Comparison of ENCODE assay signal across 3 cellular contexts in genomic region chr1:2595261-2595811, GRCh38.
TF ChIP-seq lines count a peak whose summit lies in the region.

No MANE protein-coding gene starts in this region.

TF ChIP-seq in SK-N-SH, 30 proteins besides CTCF, POLR2A, EP300 and RAD21 (continues in another document):
- TF ChIP-seq TEAD4 (IDR thresholded peaks at IDR 0.05; ENCODE audit: borderline replicate concordance, insufficient read depth): no peak
- no peak for TF ChIP-seq RXRA (IDR thresholded peaks at IDR 0.05; ENCODE audit: borderline replicate concordance, low read depth)
- TF ChIP-seq MEF2A (IDR thresholded peaks at IDR 0.05; ENCODE audit: borderline replicate concordance, low read depth): no peak
- no peak for TF ChIP-seq FOXM1 (IDR thresholded peaks at IDR 0.05; ENCODE audit: low read depth)
- TF ChIP-seq CHD2 (IDR thresholded peaks at IDR 0.05; ENCODE audit: low read length, partially characterized antibody): no peak
- no peak for TF ChIP-seq GATA2 (CRISPR knock-in tag; IDR thresholded peaks at IDR 0.05)
- no peak for TF ChIP-seq PBX3 (IDR thresholded peaks at IDR 0.05)
- TF ChIP-seq MAX (IDR thresholded peaks at IDR 0.05; ENCODE audit: low read depth): no peak
- TF ChIP-seq POLR2AphosphoS5 (IDR thresholded peaks at IDR 0.05; ENCODE audit: low read depth, low read length): no peak
- no peak for TF ChIP-seq JUND (IDR thresholded peaks at IDR 0.05)
- no peak for TF ChIP-seq TCF12 (IDR thresholded peaks at IDR 0.05)
- TF ChIP-seq ELF1 (IDR thresholded peaks at IDR 0.05): no peak
- TF ChIP-seq SMC3 (IDR thresholded peaks at IDR 0.05; ENCODE audit: low read depth, low read length): no peak
- TF ChIP-seq RCOR1 (IDR thresholded peaks at IDR 0.05; ENCODE audit: low read length): no peak
- no peak for TF ChIP-seq REST (IDR thresholded peaks at IDR 0.05; ENCODE audit: low read depth, low read length)
- TF ChIP-seq EZH2phosphoT487 (IDR thresholded peaks at IDR 0.05; ENCODE audit: borderline replicate concordance, low read depth): no peak
- TF ChIP-seq TAF1 (IDR thresholded peaks at IDR 0.05; ENCODE audit: borderline replicate concordance, low read depth, low read length): no peak
- TF ChIP-seq USF1 (IDR thresholded peaks at IDR 0.05; ENCODE audit: borderline replicate concordance, low read depth): no peak
- TF ChIP-seq FOXJ3 (CRISPR knock-in tag; IDR thresholded peaks at IDR 0.05): no peak

TF ChIP-seq in SK-N-SH treated with all-trans-retinoic acid at 6 μM for 48 hours, 23 proteins besides CTCF, POLR2A, EP300 and RAD21:
- TF ChIP-seq ZNF70 (CRISPR knock-in tag; IDR thresholded peaks at IDR 0.05): no peak
- no peak for TF ChIP-seq ARNTL (CRISPR knock-in tag; IDR thresholded peaks at IDR 0.05; ENCODE audit: borderline replicate concordance, low read depth)
- no peak for TF ChIP-seq ESRRG (CRISPR knock-in tag; IDR thresholded peaks at IDR 0.05)
- no peak for TF ChIP-seq CSDC2 (CRISPR knock-in tag; IDR thresholded peaks at IDR 0.05)
- no peak for TF ChIP-seq BACH2 (CRISPR knock-in tag; IDR thresholded peaks at IDR 0.05; ENCODE audit: borderline replicate concordance)
- TF ChIP-seq TOX (CRISPR knock-in tag; IDR thresholded peaks at IDR 0.05; ENCODE audit: borderline replicate concordance): no peak
- no peak for TF ChIP-seq ZNF8 (CRISPR knock-in tag; IDR thresholded peaks at IDR 0.05)
- TF ChIP-seq ZC3H10 (CRISPR knock-in tag; IDR thresholded peaks at IDR 0.05): no peak
- TF ChIP-seq PPARA (CRISPR knock-in tag; IDR thresholded peaks at IDR 0.05; ENCODE audit: borderline replicate concordance): no peak

TF ChIP-seq in HepG2, 621 proteins besides CTCF, POLR2A, EP300 and RAD21:
- TF ChIP-seq ARID3A (IDR thresholded peaks at IDR 0.05; ENCODE audit: low read depth, low read length) (no peak), TEAD2 (CRISPR knock-in tag; IDR thresholded peaks at IDR 0.05) (no peak), KLF9 (CRISPR knock-in tag; IDR thresholded peaks at IDR 0.05; ENCODE audit: low read depth) (no peak), CCDC6 (CRISPR knock-in tag; IDR thresholded peaks at IDR 0.05) (no peak), CHD2 (IDR thresholded peaks at IDR 0.05; ENCODE audit: low read depth, low read length) (no peak), STAT6 (CRISPR knock-in tag; IDR thresholded peaks at IDR 0.05; ENCODE audit: borderline replicate concordance) (no peak), ZUFSP (CRISPR knock-in tag; IDR thresholded peaks at IDR 0.05; ENCODE audit: borderline replicate concordance) (no peak), ZNF720 (CRISPR knock-in tag; IDR thresholded peaks at IDR 0.05) (no peak)
